In genomic region chr2:43218550-43219382, GRCh38 we compare ENCODE assay signal across 8 cellular contexts. TPM values are rescaled to one million over a fixed set of nuclear protein-coding genes. Genes with fewer than 3 reads are reported as not detected.
DNase-seq lines count a peak whose midpoint lies in the region; ATAC-seq and TF ChIP-seq lines count a peak whose summit lies in the region.

No MANE protein-coding gene starts in this region.

- TF ChIP-seq CTCF in HFFc6 (IDR thresholded peaks at IDR 0.05) (no peak), Panc1 (IDR thresholded peaks at IDR 0.05) (no peak), psoas muscle (IDR thresholded peaks at IDR 0.05) (peak; percentile 5), GM10266 (IDR thresholded peaks at IDR 0.05; ENCODE audit: control insufficient read depth, insufficient read depth, low read depth, missing control alignments) (no peak)

- H3K27ac ChIP-seq in Panc1 (ENCODE audit: low read length) (peak overlapping the region; percentile 91), psoas muscle (peak overlapping the region; percentile 91)

- H3K27ac Mint-ChIP-seq in HFFc6: peak overlapping the region; percentile 97

- H3K9me3 ChIP-seq in Panc1 (ENCODE audit: control insufficient read depth, insufficient read depth, low read depth, low read length): no peaks in the 10 kb centered on the region
- no peaks in the 10 kb centered on the region for H3K9me3 ChIP-seq in psoas muscle

- H3K27me3 Mint-ChIP-seq in HFFc6 (ENCODE audit: insufficient read depth): peaks cover 2% of the 10 kb centered on the region

- no peaks in the 10 kb centered on the region for H3K9me3 Mint-ChIP-seq in HFFc6

- H3K4me3 ChIP-seq in Panc1 (ENCODE audit: low read depth in 2 of 2, low read length in 2 of 2): peak overlapping the region in 1 of 2 experiments; percentile 66; a peak in 2 of 4 replicates
- H3K4me3 ChIP-seq in psoas muscle: peak overlapping the region; percentile 75

- H3K36me3 ChIP-seq in Panc1 (ENCODE audit: control insufficient read depth, insufficient read depth, low read length) (peaks cover 9% of the 10 kb centered on the region; the same call in 1 of the 2 replicates), psoas muscle (ENCODE audit: insufficient read depth in 1 of 2, low read depth in 1 of 2) (peaks cover 0 to 17% of the 10 kb centered on the region in 2 donors)

- POLR2A ChIA-PET in Panc1 (lab: Charles Lee): interaction anchor here (0.7 kb wide), 1 partner anchor 117 kb away, joined by 3 read pairs; no protein-coding TSS in a partner anchor

- intact Hi-C loops in Panc1 (cut with micrococcal nuclease; ENCODE audit: unreplicated experiment) (no loop called here), psoas muscle (cut with DNase I) (loop anchor here in 1 of 2 donors (2.0 kb wide), 2 partner anchors 40 to 194 kb away; no protein-coding TSS in a partner anchor)

- H3K27me3 ChIP-seq in Panc1 (ENCODE audit: control insufficient read depth, insufficient read depth, low read length) (no peaks in the 10 kb centered on the region), psoas muscle (ENCODE audit: insufficient read depth in 3 of 3, low read length in 2 of 3) (no peaks in the 10 kb centered on the region)

- H3K36me3 Mint-ChIP-seq in HFFc6 (ENCODE audit: low read depth): peaks cover 13% of the 10 kb centered on the region

- peak overlapping the region; percentile 90 for H3K4me3 Mint-ChIP-seq in HFFc6

- no TSS peak for BruUV-seq in Panc1 (replicated peaks; lab: Mats Ljungman, UMichigan)

- ATAC-seq in Panc1: no peak
- ATAC-seq in psoas muscle: peak in 3 of 4 donors; percentile 21 to 38 (median 30)

- H3K4me1 ChIP-seq in Panc1 (ENCODE audit: control insufficient read depth, insufficient read depth, low read length) (peaks cover 47% of the 10 kb centered on the region), psoas muscle (peaks cover 58% of the 10 kb centered on the region)

- peaks cover 55% of the 10 kb centered on the region for H3K4me1 Mint-ChIP-seq in HFFc6 (ENCODE audit: low read depth)

- CTCF ChIA-PET in Panc1 (lab: Charles Lee): interaction anchor here (0.6 kb wide), 2 partner anchors 87 to 193 kb away, joined by 3 read pairs; no protein-coding TSS in a partner anchor

- DNase-seq in EL: peak; percentile 24
- no peak for DNase-seq in HFFc6
- no peak for DNase-seq in Panc1 (ENCODE audit: low read depth, low spot score)
- DNase-seq in activated effector memory CD4-positive, alpha-beta T cell treated with anti-CD3 and anti-CD28 coated beads, Interleukin-2, amount 50 U/mL, for 16 hours: peak; percentile 88
- DNase-seq in germinal center (ENCODE audit: low spot score): peak; percentile 77
- DNase-seq in psoas muscle: peak; percentile 54 to 68
- DNase-seq in RKO (ENCODE audit: low spot score): no peak
- no peak for DNase-seq in GM10266 (ENCODE audit: extremely low spot score)

- in situ Hi-C loops in Panc1 (cut with HindIII; ENCODE audit: low pct_unique_long_range_greater_than_20kb, low sequenced_read_pairs): no loop called here

- 6 to 14% (median 7%) methylated on average over 9 of the region's 9 CpGs for WGBS in psoas muscle, 3 donors

RNA-seq across cellular contexts. Expression of gene ZFP36L2, which starts 7.6 kb away (rescaled TPM):
- total RNA-seq in HFFc6 (2021; fragmentation: NEBNext Ultra II Directional; extraction: Animal tissue kit (Norgen Biotek cat#: 25700)): 10 to 100 TPM; 66.6 to 94.5 (median 81.5) TPM
- total RNA-seq in Panc1 (2021; ENCODE audit: unreplicated experiment) (46.3 TPM), psoas muscle (100 to 1,000 TPM in 1 of 4 donors, 10 to 100 TPM in 3; 48.9 to 103 (median 71.4) TPM)
- 29.3 TPM for polyA plus RNA-seq in Panc1 (2012; ENCODE audit: insufficient read length)
- 10 to 100 TPM; 26.3 to 36.7 (median 34.5) TPM for polyA plus RNA-seq in psoas muscle

Comparison
In these comparisons a context has a peak if more than half of its experiments do, and no peak if none do; other contexts are left out.
1. DNase-seq: peak in EL (single experiment), activated effector memory CD4-positive, alpha-beta T cell treated with anti-CD3 and anti-CD28 coated beads, Interleukin-2, amount 50 U/mL, for 16 hours (single experiment), germinal center (single experiment) and psoas muscle (2 of 2); none in HFFc6 (single experiment), Panc1 (single experiment), RKO (single experiment) and GM10266 (single experiment).